1 cellular context compared by ENCODE assay signal in the genomic region with DNA sequence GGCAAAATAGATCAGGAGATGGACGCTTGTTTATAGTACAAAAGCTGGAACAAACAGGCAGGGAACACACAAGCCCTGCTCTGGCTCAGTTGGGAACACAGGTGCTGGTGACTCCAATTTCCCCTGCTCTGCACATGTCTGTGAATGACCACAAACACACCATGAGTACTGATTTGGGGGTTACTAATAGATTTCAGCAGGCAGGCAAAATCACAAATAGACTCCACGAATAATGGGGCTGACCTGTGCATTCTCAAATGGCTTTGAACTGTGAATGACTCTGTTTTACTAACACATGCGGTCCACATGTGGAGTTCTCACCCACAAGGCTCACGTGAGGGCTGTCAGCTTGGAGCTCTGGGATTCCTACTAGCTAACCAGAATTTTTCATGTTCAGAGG.
TF ChIP-seq lines count a peak whose summit lies in the region.

No MANE protein-coding gene starts in this region.

TF ChIP-seq in GM12878, 131 proteins besides CTCF, POLR2A, EP300 and RAD21:
- no peak for TF ChIP-seq POU2F2 (IDR thresholded peaks at IDR 0.05; ENCODE audit: borderline replicate concordance, low read depth, low read length)
- no peak for TF ChIP-seq RELA (IDR thresholded peaks at IDR 0.05; ENCODE audit: borderline replicate concordance, partially characterized antibody)
- TF ChIP-seq NFYA (IDR thresholded peaks at IDR 0.05; ENCODE audit: borderline replicate concordance, low read depth, low read length), result no peak
- peak; percentile 80 to 85; a peak in 3 of 4 replicates for TF ChIP-seq BHLHE40 (IDR thresholded peaks at IDR 0.05; ENCODE audit: borderline replicate concordance in 1 of 2, low read depth in 2 of 2, low read length in 1 of 2)
- TF ChIP-seq, protein P1, sequence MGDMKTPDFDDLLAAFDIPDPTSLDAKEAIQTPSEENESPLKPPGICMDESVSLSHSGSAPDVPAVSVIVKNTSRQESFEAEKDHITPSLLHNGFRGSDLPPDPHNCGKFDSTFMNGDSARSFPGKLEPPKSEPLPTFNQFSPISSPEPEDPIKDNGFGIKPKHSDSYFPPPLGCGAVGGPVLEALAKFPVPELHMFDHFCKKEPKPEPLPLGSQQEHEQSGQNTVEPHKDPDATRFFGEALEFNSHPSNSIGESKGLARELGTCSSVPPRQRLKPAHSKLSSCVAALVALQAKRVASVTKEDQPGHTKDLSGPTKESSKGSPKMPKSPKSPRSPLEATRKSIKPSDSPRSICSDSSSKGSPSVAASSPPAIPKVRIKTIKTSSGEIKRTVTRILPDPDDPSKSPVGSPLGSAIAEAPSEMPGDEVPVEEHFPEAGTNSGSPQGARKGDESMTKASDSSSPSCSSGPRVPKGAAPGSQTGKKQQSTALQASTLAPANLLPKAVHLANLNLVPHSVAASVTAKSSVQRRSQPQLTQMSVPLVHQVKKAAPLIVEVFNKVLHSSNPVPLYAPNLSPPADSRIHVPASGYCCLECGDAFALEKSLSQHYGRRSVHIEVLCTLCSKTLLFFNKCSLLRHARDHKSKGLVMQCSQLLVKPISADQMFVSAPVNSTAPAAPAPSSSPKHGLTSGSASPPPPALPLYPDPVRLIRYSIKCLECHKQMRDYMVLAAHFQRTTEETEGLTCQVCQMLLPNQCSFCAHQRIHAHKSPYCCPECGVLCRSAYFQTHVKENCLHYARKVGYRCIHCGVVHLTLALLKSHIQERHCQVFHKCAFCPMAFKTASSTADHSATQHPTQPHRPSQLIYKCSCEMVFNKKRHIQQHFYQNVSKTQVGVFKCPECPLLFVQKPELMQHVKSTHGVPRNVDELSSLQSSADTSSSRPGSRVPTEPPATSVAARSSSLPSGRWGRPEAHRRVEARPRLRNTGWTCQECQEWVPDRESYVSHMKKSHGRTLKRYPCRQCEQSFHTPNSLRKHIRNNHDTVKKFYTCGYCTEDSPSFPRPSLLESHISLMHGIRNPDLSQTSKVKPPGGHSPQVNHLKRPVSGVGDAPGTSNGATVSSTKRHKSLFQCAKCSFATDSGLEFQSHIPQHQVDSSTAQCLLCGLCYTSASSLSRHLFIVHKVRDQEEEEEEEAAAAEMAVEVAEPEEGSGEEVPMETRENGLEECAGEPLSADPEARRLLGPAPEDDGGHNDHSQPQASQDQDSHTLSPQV (IDR thresholded peaks at IDR 0.05), result no peak
- TF ChIP-seq ZNF217 (IDR thresholded peaks at IDR 0.05), result no peak
- TF ChIP-seq, protein P2, sequence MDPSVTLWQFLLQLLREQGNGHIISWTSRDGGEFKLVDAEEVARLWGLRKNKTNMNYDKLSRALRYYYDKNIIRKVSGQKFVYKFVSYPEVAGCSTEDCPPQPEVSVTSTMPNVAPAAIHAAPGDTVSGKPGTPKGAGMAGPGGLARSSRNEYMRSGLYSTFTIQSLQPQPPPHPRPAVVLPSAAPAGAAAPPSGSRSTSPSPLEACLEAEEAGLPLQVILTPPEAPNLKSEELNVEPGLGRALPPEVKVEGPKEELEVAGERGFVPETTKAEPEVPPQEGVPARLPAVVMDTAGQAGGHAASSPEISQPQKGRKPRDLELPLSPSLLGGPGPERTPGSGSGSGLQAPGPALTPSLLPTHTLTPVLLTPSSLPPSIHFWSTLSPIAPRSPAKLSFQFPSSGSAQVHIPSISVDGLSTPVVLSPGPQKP (IDR thresholded peaks at IDR 0.05; ENCODE audit: low read depth, low read length), result no peak
